In the genomic region with DNA sequence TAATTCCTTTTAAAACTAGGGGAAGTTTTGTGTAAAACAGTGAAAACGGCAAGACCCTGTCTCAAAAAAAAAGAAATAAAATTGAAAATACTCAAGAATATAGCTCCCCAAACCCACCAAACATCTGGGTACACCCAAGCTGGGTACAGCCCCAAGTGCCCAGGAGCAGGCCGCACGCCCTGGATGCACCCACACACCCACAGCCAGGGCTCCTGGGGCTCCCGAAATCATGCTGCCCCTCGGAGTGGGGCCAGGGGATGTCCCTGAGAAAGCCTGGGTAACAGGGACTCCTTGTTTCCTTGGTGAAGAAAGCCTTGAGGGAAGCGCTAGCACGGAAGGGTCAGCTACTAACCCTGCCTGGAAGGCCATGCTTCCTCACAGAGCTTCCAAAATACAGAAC, we compare ENCODE assay signal across 18 cellular contexts. TPM values are rescaled to one million over a fixed set of nuclear protein-coding genes. Genes with fewer than 3 reads are reported as not detected.
DNase-seq lines count a peak whose midpoint lies in the region; ATAC-seq lines count a peak whose summit lies in the region.
"Had no signal": no experiment of that assay in that cellular context is flagged by ENCODE, and none has a peak within 500 bp of the region (broad histone marks: within the 10 kb centered on the region; RNA-seq: fewer than 3 reads in every experiment).

No MANE protein-coding gene starts in this region.

- no peaks in the 10 kb centered on the region for H3K9me3 Mint-ChIP-seq in activated CD4-positive, alpha-beta T cell treated with anti-CD3 and anti-CD28 coated beads, Interleukin-2, amount 10 ng/mL, durations not matched to agents 24 days and 14 days
- H3K9me3 Mint-ChIP-seq in T-cell: no peaks in the 10 kb centered on the region

- ATAC-seq in T-cell (replicated peaks in 1 of 4): no peak

- H3K27me3 Mint-ChIP-seq in activated CD4-positive, alpha-beta T cell treated with anti-CD3 and anti-CD28 coated beads, Interleukin-2, amount 10 ng/mL, durations not matched to agents 24 days and 14 days: no peaks in the 10 kb centered on the region
- no peaks in the 10 kb centered on the region for H3K27me3 Mint-ChIP-seq in T-cell

- H3K27ac Mint-ChIP-seq in activated CD4-positive, alpha-beta T cell treated with anti-CD3 and anti-CD28 coated beads, Interleukin-2, amount 10 ng/mL, durations not matched to agents 24 days and 14 days: peak overlapping the region; percentile 66
- peak overlapping the region; percentile 95 to 99 for H3K27ac Mint-ChIP-seq in T-cell

- intact Hi-C loops in activated CD4-positive, alpha-beta T cell treated with anti-CD3 and anti-CD28 coated beads, Interleukin-2, amount 10 ng/mL, durations not matched to agents 24 days and 14 days (cut with micrococcal nuclease): no loop called here

- peaks cover 68% of the 10 kb centered on the region for H3K36me3 Mint-ChIP-seq in activated CD4-positive, alpha-beta T cell treated with anti-CD3 and anti-CD28 coated beads, Interleukin-2, amount 10 ng/mL, durations not matched to agents 24 days and 14 days (ENCODE audit: low read depth)
- peaks cover 22% of the 10 kb centered on the region for H3K36me3 Mint-ChIP-seq in T-cell

- peak overlapping the region; percentile 81 for H3K4me3 Mint-ChIP-seq in activated CD4-positive, alpha-beta T cell treated with anti-CD3 and anti-CD28 coated beads, Interleukin-2, amount 10 ng/mL, durations not matched to agents 24 days and 14 days
- peak overlapping the region; percentile 17 to 87 (median 84) for H3K4me3 Mint-ChIP-seq in T-cell

- no peak for DNase-seq in activated CD4-positive, alpha-beta T cell treated with anti-CD3 and anti-CD28 coated beads, Interleukin-2, amount 10 ng/mL, durations not matched to agents 24 days and 14 days
- DNase-seq in activated CD4-positive, alpha-beta T cell treated with anti-CD3 and anti-CD28 coated beads for 48 hours: no peak
- peak; percentile 7 for DNase-seq in 8988T
- no peak for DNase-seq in T-cell
- DNase-seq in NCI-H510A treated with DMSO at 0.1 percent for 48 hours (lab: John Stamatoyannopoulos, UW): no peak
- DNase-seq in amniotic stem cell (lab: John Stamatoyannopoulos, UW): no peak
- DNase-seq in mucosa of gallbladder (ENCODE audit: low spot score): no peak
- DNase-seq: activated CD4-positive, CD25-positive, alpha-beta regulatory T cell treated with anti-CD3 and anti-CD28 coated beads, Interleukin-2, amount 50 U/mL, for 72 hours; anterior cingulate cortex; lower lobe of right lung; NCI-H1092; NCI-H2029; NCI-H446; NK-92 treated with Interleukin-12 subunit alpha and Interleukin-12 subunit beta, amount 100 ng/mL, for 24 hours; psoas muscle had no signal

- POLR2A ChIA-PET in T-cell (lab: Charles Lee): no interaction called here

- peaks cover 53% of the 10 kb centered on the region for H3K4me1 Mint-ChIP-seq in activated CD4-positive, alpha-beta T cell treated with anti-CD3 and anti-CD28 coated beads, Interleukin-2, amount 10 ng/mL, durations not matched to agents 24 days and 14 days
- H3K4me1 Mint-ChIP-seq in T-cell: peaks cover 61 to 68% (median 62%) of the 10 kb centered on the region in 3 donors

- CTCF ChIA-PET in T-cell (lab: Charles Lee): interaction anchor here (0.6 to 1.2 kb wide), 4 partner anchors 42 to 73 kb away, joined by 3 read pairs; no protein-coding TSS in a partner anchor

- H3K27ac ChIP-seq in angular gyrus (ENCODE audit: low read depth, low read length): peak overlapping the region; percentile 51
- H3K27ac ChIP-seq: A549, lower lobe of right lung, neutrophil had no signal

RNA-seq across cellular contexts. Expression of a gene that starts 10.1 kb away (rescaled TPM):
- 94.4 and 95.1 TPM in 2 replicates for total RNA-seq in activated CD4-positive, alpha-beta T cell treated with anti-CD3 and anti-CD28 coated beads, Interleukin-2, amount 10 ng/mL, durations not matched to agents 24 days and 14 days
- total RNA-seq in T-cell (10 to 100 TPM; 23.9 to 30.2 (median 27.8) TPM), mucosa of gallbladder (71.5 TPM)
